ENCODE assay signal across 14 cellular contexts in genomic region chr6:129448965-129449364, GRCh38.
DNase-seq lines count a peak whose midpoint lies in the region; ATAC-seq and TF ChIP-seq lines count a peak whose summit lies in the region.
"Had no signal": no experiment of that assay in that cellular context is flagged by ENCODE, and none has a peak within 500 bp of the region (broad histone marks: within the 10 kb centered on the region; RNA-seq: fewer than 3 reads in every experiment).

No MANE protein-coding gene starts in this region.

- H2BK20ac ChIP-seq in H9 (ENCODE audit: low read depth, low read length, poor library complexity, severe bottlenecking) = no peak overlapping the region

- H3K79me1 ChIP-seq in H9 (ENCODE audit: insufficient read depth, low read depth, low read length, poor library complexity, severe bottlenecking) = no peaks in the 10 kb centered on the region

- H3K14ac ChIP-seq in H9 (ENCODE audit: insufficient read depth, low read length) = no peak overlapping the region

- H3K27me3 ChIP-seq in H9 (ENCODE audit: insufficient read depth, low read length) (no peaks in the 10 kb centered on the region), Karpas-422 (ENCODE audit: low read length) (no peaks in the 10 kb centered on the region)

- no peak overlapping the region for H3T11ph ChIP-seq in H9 (ENCODE audit: low read length)

- no peak overlapping the region for H3K23ac ChIP-seq in H9 (ENCODE audit: insufficient read length, low read depth, low read length)

- peaks cover 30% of the 10 kb centered on the region for H3K4me1 Mint-ChIP-seq in activated T-helper 17 cell treated with anti-CD3 and anti-CD28 coated beads, Interleukin-2, amount 50 U/mL, for 72 hours
- H3K4me1 Mint-ChIP-seq in H9 = peaks cover 17 to 21% of the 10 kb centered on the region in 2 experiments

- H3K4me2 ChIP-seq in H9 (ENCODE audit: insufficient read depth, insufficient read length, low read length) (no peak overlapping the region), Karpas-422 (ENCODE audit: low read depth, low read length, poor library complexity, severe bottlenecking) (no peak overlapping the region)

- H3K27me3 Mint-ChIP-seq in activated T-helper 17 cell treated with anti-CD3 and anti-CD28 coated beads, Interleukin-2, amount 50 U/mL, for 72 hours = no peaks in the 10 kb centered on the region
- H3K27me3 Mint-ChIP-seq in H9 (ENCODE audit: low read depth) = no peaks in the 10 kb centered on the region
- H3K27me3 Mint-ChIP-seq: activated CD4-positive, alpha-beta T cell treated with anti-CD3 and anti-CD28 coated beads, Interleukin-2, amount 10 ng/mL, durations not matched to agents 24 days and 14 days; type B pancreatic cell had no signal

- no peak overlapping the region for H2AK5ac ChIP-seq in H9 (ENCODE audit: insufficient read length, low read length)

- no peak overlapping the region for H4K91ac ChIP-seq in H9 (ENCODE audit: insufficient read length, low read depth, low read length)

- H4K20me1 ChIP-seq in H9 (ENCODE audit: control insufficient read depth, insufficient read depth, insufficient read length) (no peaks in the 10 kb centered on the region), Karpas-422 (ENCODE audit: insufficient read depth, low read depth, low read length) (no peaks in the 10 kb centered on the region)

- H3K27ac ChIP-seq in H9 (ENCODE audit: insufficient read length, low read depth, low read length) (no peak overlapping the region), Karpas-422 (ENCODE audit: low read length) (no peak overlapping the region)

- H3K4me3 ChIP-seq in Karpas-422 (ENCODE audit: low read length) = no peak overlapping the region

- DNase-seq in NCI-H1105 treated with DMSO at 0.1 percent for 48 hours (lab: John Stamatoyannopoulos, UW) = no peak
- no peak for DNase-seq in H9
- no peak for DNase-seq in RKO (ENCODE audit: low spot score)
- no peak for DNase-seq in Karpas-422
- DNase-seq: activated CD4-positive, alpha-beta T cell treated with anti-CD3 and anti-CD28 coated beads, Interleukin-2, amount 10 ng/mL, durations not matched to agents 24 days and 14 days; DMS79; NCI-H1417; stimulated activated CD4-positive, alpha-beta T cell treated with anti-CD3 and anti-CD28 coated beads, Interleukin-4, amount 100 ng/mL, for 1 hour had no signal

- H2BK5ac ChIP-seq in H9 (ENCODE audit: insufficient read length, low read length) = no peak overlapping the region

- no peak overlapping the region for H2BK15ac ChIP-seq in H9 (ENCODE audit: low read depth, low read length)

- H3K4ac ChIP-seq in H9 (ENCODE audit: low read depth, low read length) = no peak overlapping the region

- H3K79me2 ChIP-seq in H9 (ENCODE audit: insufficient read depth, low read length) (no peaks in the 10 kb centered on the region), Karpas-422 (ENCODE audit: low read length) (no peaks in the 10 kb centered on the region)

- H2BK12ac ChIP-seq in H9 (ENCODE audit: insufficient read length, low read depth, low read length) = no peak overlapping the region

- no peaks in the 10 kb centered on the region for H3K9me3 Mint-ChIP-seq in activated T-helper 17 cell treated with anti-CD3 and anti-CD28 coated beads, Interleukin-2, amount 50 U/mL, for 72 hours
- no peaks in the 10 kb centered on the region; a peak in 1 of 5 replicates for H3K9me3 Mint-ChIP-seq in H9

- no peaks in the 10 kb centered on the region for H3K36me3 ChIP-seq in Karpas-422 (ENCODE audit: insufficient read depth, low read length)

- H3K9me3 ChIP-seq in H9 (ENCODE audit: control insufficient read depth, low read depth, low read length) = no peaks in the 10 kb centered on the region
- no peaks in the 10 kb centered on the region for H3K9me3 ChIP-seq in Karpas-422 (ENCODE audit: low read length)

- no peaks in the 10 kb centered on the region for H3K23me2 ChIP-seq in H9 (ENCODE audit: insufficient read length, low read depth, low read length, poor library complexity, severe bottlenecking)

- H3K18ac ChIP-seq in H9 (ENCODE audit: insufficient read length, low read depth, low read length) = no peak overlapping the region

- no peaks in the 10 kb centered on the region for H3K9me2 ChIP-seq in Karpas-422 (replicated peaks; ENCODE audit: insufficient read depth, low read length)

- no peak overlapping the region for H4K5ac ChIP-seq in H9 (ENCODE audit: insufficient read length, low read depth, low read length)

- H2AFZ ChIP-seq in H9 (ENCODE audit: low read length) = no peak overlapping the region
- no peak overlapping the region for H2AFZ ChIP-seq in Karpas-422 (ENCODE audit: low read length)

- no peak overlapping the region for H4K8ac ChIP-seq in H9 (replicated peaks; ENCODE audit: insufficient read length, low read depth, low read length)

- no peak for TF ChIP-seq CTCF in H9 (conservative IDR thresholded peaks at IDR 0.05)

- ATAC-seq in GM18870 (IDR thresholded peaks at IDR 0.05; ENCODE audit: unreplicated experiment) (peak; percentile 100), GM21381 (IDR thresholded peaks at IDR 0.05; ENCODE audit: unreplicated experiment) (peak; percentile 100), HG03060 (IDR thresholded peaks at IDR 0.05; ENCODE audit: low read depth, unreplicated experiment) (peak; percentile 100)
- peak; percentile 96 for ATAC-seq in activated T-helper 17 cell treated with anti-CD3 and anti-CD28 coated beads, Interleukin-2, amount 50 U/mL, for 72 hours (replicated peaks)
- ATAC-seq: Panc1 had no signal

- H3K27ac Mint-ChIP-seq in activated T-helper 17 cell treated with anti-CD3 and anti-CD28 coated beads, Interleukin-2, amount 50 U/mL, for 72 hours = no peak overlapping the region
- no peak overlapping the region for H3K27ac Mint-ChIP-seq in H9
- H3K27ac Mint-ChIP-seq: activated CD4-positive, alpha-beta T cell treated with anti-CD3 and anti-CD28 coated beads, Interleukin-2, amount 10 ng/mL, durations not matched to agents 24 days and 14 days; type B pancreatic cell had no signal

- no peak overlapping the region for H2BK120ac ChIP-seq in H9 (ENCODE audit: low read depth, low read length, poor library complexity, severe bottlenecking)

- H3K4me1 ChIP-seq in H9 (ENCODE audit: insufficient read depth, low read length) = no peaks in the 10 kb centered on the region; the same call in 1 of the 2 replicates
- no peaks in the 10 kb centered on the region for H3K4me1 ChIP-seq in Karpas-422 (ENCODE audit: low read length)

- H3K9ac ChIP-seq in H9 (ENCODE audit: extremely low read depth, insufficient read length, low read length) (no peak overlapping the region), Karpas-422 (ENCODE audit: low read length) (no peak overlapping the region)

- H3K56ac ChIP-seq in H9 (ENCODE audit: insufficient read length, low read depth, low read length) = no peak overlapping the region

- no peaks in the 10 kb centered on the region for H3K36me3 Mint-ChIP-seq in activated T-helper 17 cell treated with anti-CD3 and anti-CD28 coated beads, Interleukin-2, amount 50 U/mL, for 72 hours (ENCODE audit: low read depth)
- no peaks in the 10 kb centered on the region for H3K36me3 Mint-ChIP-seq in H9 (ENCODE audit: insufficient read depth in 1 of 3, low read depth in 3 of 3)
- H3K36me3 Mint-ChIP-seq: type B pancreatic cell had no signal

- no peak overlapping the region for H3K4me3 Mint-ChIP-seq in activated T-helper 17 cell treated with anti-CD3 and anti-CD28 coated beads, Interleukin-2, amount 50 U/mL, for 72 hours
- no peak overlapping the region for H3K4me3 Mint-ChIP-seq in H9
- H3K4me3 Mint-ChIP-seq: activated CD4-positive, alpha-beta T cell treated with anti-CD3 and anti-CD28 coated beads, Interleukin-2, amount 10 ng/mL, durations not matched to agents 24 days and 14 days; type B pancreatic cell had no signal
